ENCODE assay signal across 13 cellular contexts in genomic region chr2:100242416-100242815, GRCh38.
DNase-seq lines count a peak whose midpoint lies in the region; ATAC-seq and TF ChIP-seq lines count a peak whose summit lies in the region.
"Had no signal": no experiment of that assay in that cellular context is flagged by ENCODE, and none has a peak within 500 bp of the region (broad histone marks: within the 10 kb centered on the region; RNA-seq: fewer than 3 reads in every experiment).

No MANE protein-coding gene starts in this region.

- POLR2A ChIA-PET in HEK293 (lab: Yijun Ruan, JAX), result no interaction called here

- H3K27me3 Mint-ChIP-seq in stimulated activated naive B cell treated with anti-CD40 and anti-IgM and Interleukin-4, amounts not matched to agents 10 μg/mL and 1 μg/mL and 100 μg/mL, for 72 hours, result no peaks in the 10 kb centered on the region

- peak overlapping the region; percentile 1 to 66 for H3K4me3 Mint-ChIP-seq in stimulated activated naive B cell treated with anti-CD40 and anti-IgM and Interleukin-4, amounts not matched to agents 10 μg/mL and 1 μg/mL and 100 μg/mL, for 72 hours
- H3K4me3 Mint-ChIP-seq: activated CD4-positive, alpha-beta T cell treated with anti-CD3 and anti-CD28 coated beads for 36 hours; naive thymus-derived CD8-positive, alpha-beta T cell had no signal

- DNase-seq in NCI-H69 (lab: John Stamatoyannopoulos, UW) (peak; percentile 17), iPS-NIHi7 (ENCODE audit: extremely low spot score) (peak; percentile 27), pons (ENCODE audit: low spot score) (no peak), DMS153 (lab: John Stamatoyannopoulos, UW) (no peak), NCI-H1436 treated with DMSO at 0.1 percent for 48 hours (lab: John Stamatoyannopoulos, UW) (no peak)
- no peak for DNase-seq in stimulated activated naive B cell treated with anti-CD40 and anti-IgM and Interleukin-4, amounts not matched to agents 10 μg/mL and 1 μg/mL and 100 μg/mL, for 72 hours
- DNase-seq: activated effector memory CD4-positive, alpha-beta T cell treated with Interleukin-2 at 50 U/mL for 16 hours had no signal

- ATAC-seq in stimulated activated naive B cell treated with anti-CD40 and anti-IgM and Interleukin-4, amounts not matched to agents 10 μg/mL and 1 μg/mL and 100 μg/mL, for 72 hours (replicated peaks), result peak; percentile 40 to 46
- ATAC-seq: naive thymus-derived CD8-positive, alpha-beta T cell had no signal

- peak overlapping the region; percentile 72 for H3K27ac Mint-ChIP-seq in stimulated activated naive B cell treated with anti-CD40 and anti-IgM and Interleukin-4, amounts not matched to agents 10 μg/mL and 1 μg/mL and 100 μg/mL, for 72 hours
- H3K27ac Mint-ChIP-seq: activated CD4-positive, alpha-beta T cell treated with anti-CD3 and anti-CD28 coated beads for 36 hours had no signal

- H3K4me3 ChIP-seq in HEK293 (ENCODE audit: low read depth, low read length), result no peak overlapping the region
- H3K4me3 ChIP-seq: adrenal gland, cardiac muscle cell had no signal

- no peaks in the 10 kb centered on the region for H3K4me1 ChIP-seq in HEK293 (ENCODE audit: control insufficient read depth, insufficient read depth, low read length)
- H3K4me1 ChIP-seq: adrenal gland had no signal

- H3K9me3 Mint-ChIP-seq in stimulated activated naive B cell treated with anti-CD40 and anti-IgM and Interleukin-4, amounts not matched to agents 10 μg/mL and 1 μg/mL and 100 μg/mL, for 72 hours, result peaks cover 2 to 3% of the 10 kb centered on the region in 2 donors
- H3K9me3 Mint-ChIP-seq: naive thymus-derived CD8-positive, alpha-beta T cell had no signal

- TF ChIP-seq CTCF in HEK293 (tag by site-specific recombination; IDR thresholded peaks at IDR 0.05), result no peak

- no peaks in the 10 kb centered on the region for H3K9me3 ChIP-seq in HEK293 (ENCODE audit: control insufficient read depth, insufficient read depth, low read depth, low read length)
- H3K9me3 ChIP-seq: adrenal gland had no signal

- H3K36me3 ChIP-seq in HEK293 (ENCODE audit: control insufficient read depth in 2 of 2, insufficient read depth in 1 of 2, low read length in 2 of 2), result no peaks in the 10 kb centered on the region
- H3K36me3 ChIP-seq: adrenal gland, cardiac muscle cell had no signal

- H3K27ac ChIP-seq in HEK293 (ENCODE audit: extremely low read depth, low read depth, low read length), result no peak overlapping the region
- H3K27ac ChIP-seq: cardiac muscle cell had no signal

- H3K36me3 Mint-ChIP-seq in stimulated activated naive B cell treated with anti-CD40 and anti-IgM and Interleukin-4, amounts not matched to agents 10 μg/mL and 1 μg/mL and 100 μg/mL, for 72 hours, result peaks cover 2 to 6% of the 10 kb centered on the region in 2 donors
- H3K36me3 Mint-ChIP-seq: CD14-positive monocyte; naive thymus-derived CD8-positive, alpha-beta T cell had no signal

- CTCF ChIA-PET in HEK293 (lab: Yijun Ruan, JAX), result interaction anchor here (0.6 to 2.4 kb wide), 11 partner anchors 18 to 685 kb away, joined by 3 to 12 read pairs (median 4); no protein-coding TSS in a partner anchor

- peaks cover 62 to 89% of the 10 kb centered on the region in 2 donors for H3K4me1 Mint-ChIP-seq in stimulated activated naive B cell treated with anti-CD40 and anti-IgM and Interleukin-4, amounts not matched to agents 10 μg/mL and 1 μg/mL and 100 μg/mL, for 72 hours
- H3K4me1 Mint-ChIP-seq: activated CD4-positive, alpha-beta T cell treated with anti-CD3 and anti-CD28 coated beads for 36 hours had no signal

TF ChIP-seq in HEK293, 187 proteins besides CTCF, POLR2A, EP300 and RAD21:
- no peak for TF ChIP-seq ZNF132 (tag by site-specific recombination; IDR thresholded peaks at IDR 0.05; ENCODE audit: borderline replicate concordance)
- TF ChIP-seq HOXC10 (CRISPR knock-in tag; IDR thresholded peaks at IDR 0.05), result no peak
- TF ChIP-seq, protein P1, sequence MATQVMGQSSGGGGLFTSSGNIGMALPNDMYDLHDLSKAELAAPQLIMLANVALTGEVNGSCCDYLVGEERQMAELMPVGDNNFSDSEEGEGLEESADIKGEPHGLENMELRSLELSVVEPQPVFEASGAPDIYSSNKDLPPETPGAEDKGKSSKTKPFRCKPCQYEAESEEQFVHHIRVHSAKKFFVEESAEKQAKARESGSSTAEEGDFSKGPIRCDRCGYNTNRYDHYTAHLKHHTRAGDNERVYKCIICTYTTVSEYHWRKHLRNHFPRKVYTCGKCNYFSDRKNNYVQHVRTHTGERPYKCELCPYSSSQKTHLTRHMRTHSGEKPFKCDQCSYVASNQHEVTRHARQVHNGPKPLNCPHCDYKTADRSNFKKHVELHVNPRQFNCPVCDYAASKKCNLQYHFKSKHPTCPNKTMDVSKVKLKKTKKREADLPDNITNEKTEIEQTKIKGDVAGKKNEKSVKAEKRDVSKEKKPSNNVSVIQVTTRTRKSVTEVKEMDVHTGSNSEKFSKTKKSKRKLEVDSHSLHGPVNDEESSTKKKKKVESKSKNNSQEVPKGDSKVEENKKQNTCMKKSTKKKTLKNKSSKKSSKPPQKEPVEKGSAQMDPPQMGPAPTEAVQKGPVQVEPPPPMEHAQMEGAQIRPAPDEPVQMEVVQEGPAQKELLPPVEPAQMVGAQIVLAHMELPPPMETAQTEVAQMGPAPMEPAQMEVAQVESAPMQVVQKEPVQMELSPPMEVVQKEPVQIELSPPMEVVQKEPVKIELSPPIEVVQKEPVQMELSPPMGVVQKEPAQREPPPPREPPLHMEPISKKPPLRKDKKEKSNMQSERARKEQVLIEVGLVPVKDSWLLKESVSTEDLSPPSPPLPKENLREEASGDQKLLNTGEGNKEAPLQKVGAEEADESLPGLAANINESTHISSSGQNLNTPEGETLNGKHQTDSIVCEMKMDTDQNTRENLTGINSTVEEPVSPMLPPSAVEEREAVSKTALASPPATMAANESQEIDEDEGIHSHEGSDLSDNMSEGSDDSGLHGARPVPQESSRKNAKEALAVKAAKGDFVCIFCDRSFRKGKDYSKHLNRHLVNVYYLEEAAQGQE (tag by site-specific recombination; IDR thresholded peaks at IDR 0.05), result peak; percentile 88
- no peak for TF ChIP-seq ZNF843 (tag by site-specific recombination; IDR thresholded peaks at IDR 0.05)
TF ChIP-seq in HEK293: peak in this region for 1.

Comparison
In these comparisons a context has a peak if more than half of its experiments do, and no peak if none do; other contexts are left out.
1. DNase-seq: peak in NCI-H69 (single experiment) and iPS-NIHi7 (single experiment); none in stimulated activated naive B cell treated with anti-CD40 and anti-IgM and Interleukin-4, amounts not matched to agents 10 μg/mL and 1 μg/mL and 100 μg/mL, for 72 hours (single experiment), pons (single experiment), DMS153 (single experiment) and NCI-H1436 treated with DMSO at 0.1 percent for 48 hours (single experiment).